1 cellular context compared by ENCODE assay signal in the genomic region with DNA sequence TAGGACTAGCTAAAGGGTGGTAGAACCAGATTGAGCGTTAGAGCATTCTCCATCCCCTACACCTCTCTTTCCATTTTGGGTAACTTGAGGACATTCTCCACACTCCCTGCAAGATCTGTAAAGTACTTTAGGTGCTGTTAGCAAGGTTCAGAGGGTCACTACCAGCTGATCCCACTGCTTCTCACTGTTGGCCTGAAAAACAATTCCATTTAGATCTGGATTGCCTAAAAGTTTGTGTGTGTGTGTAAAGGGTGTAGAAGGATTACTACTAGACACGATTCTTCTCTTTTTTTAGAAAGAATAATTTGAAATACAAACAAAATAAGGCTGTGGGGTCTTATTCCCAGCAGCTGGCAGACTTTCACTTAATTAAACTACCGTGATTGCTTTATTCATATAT.
TF ChIP-seq lines count a peak whose summit lies in the region.

No MANE protein-coding gene starts in this region.

TF ChIP-seq in GM23338, 12 proteins besides CTCF, POLR2A, EP300 and RAD21 (continued from another document):
- TF ChIP-seq, protein P1, sequence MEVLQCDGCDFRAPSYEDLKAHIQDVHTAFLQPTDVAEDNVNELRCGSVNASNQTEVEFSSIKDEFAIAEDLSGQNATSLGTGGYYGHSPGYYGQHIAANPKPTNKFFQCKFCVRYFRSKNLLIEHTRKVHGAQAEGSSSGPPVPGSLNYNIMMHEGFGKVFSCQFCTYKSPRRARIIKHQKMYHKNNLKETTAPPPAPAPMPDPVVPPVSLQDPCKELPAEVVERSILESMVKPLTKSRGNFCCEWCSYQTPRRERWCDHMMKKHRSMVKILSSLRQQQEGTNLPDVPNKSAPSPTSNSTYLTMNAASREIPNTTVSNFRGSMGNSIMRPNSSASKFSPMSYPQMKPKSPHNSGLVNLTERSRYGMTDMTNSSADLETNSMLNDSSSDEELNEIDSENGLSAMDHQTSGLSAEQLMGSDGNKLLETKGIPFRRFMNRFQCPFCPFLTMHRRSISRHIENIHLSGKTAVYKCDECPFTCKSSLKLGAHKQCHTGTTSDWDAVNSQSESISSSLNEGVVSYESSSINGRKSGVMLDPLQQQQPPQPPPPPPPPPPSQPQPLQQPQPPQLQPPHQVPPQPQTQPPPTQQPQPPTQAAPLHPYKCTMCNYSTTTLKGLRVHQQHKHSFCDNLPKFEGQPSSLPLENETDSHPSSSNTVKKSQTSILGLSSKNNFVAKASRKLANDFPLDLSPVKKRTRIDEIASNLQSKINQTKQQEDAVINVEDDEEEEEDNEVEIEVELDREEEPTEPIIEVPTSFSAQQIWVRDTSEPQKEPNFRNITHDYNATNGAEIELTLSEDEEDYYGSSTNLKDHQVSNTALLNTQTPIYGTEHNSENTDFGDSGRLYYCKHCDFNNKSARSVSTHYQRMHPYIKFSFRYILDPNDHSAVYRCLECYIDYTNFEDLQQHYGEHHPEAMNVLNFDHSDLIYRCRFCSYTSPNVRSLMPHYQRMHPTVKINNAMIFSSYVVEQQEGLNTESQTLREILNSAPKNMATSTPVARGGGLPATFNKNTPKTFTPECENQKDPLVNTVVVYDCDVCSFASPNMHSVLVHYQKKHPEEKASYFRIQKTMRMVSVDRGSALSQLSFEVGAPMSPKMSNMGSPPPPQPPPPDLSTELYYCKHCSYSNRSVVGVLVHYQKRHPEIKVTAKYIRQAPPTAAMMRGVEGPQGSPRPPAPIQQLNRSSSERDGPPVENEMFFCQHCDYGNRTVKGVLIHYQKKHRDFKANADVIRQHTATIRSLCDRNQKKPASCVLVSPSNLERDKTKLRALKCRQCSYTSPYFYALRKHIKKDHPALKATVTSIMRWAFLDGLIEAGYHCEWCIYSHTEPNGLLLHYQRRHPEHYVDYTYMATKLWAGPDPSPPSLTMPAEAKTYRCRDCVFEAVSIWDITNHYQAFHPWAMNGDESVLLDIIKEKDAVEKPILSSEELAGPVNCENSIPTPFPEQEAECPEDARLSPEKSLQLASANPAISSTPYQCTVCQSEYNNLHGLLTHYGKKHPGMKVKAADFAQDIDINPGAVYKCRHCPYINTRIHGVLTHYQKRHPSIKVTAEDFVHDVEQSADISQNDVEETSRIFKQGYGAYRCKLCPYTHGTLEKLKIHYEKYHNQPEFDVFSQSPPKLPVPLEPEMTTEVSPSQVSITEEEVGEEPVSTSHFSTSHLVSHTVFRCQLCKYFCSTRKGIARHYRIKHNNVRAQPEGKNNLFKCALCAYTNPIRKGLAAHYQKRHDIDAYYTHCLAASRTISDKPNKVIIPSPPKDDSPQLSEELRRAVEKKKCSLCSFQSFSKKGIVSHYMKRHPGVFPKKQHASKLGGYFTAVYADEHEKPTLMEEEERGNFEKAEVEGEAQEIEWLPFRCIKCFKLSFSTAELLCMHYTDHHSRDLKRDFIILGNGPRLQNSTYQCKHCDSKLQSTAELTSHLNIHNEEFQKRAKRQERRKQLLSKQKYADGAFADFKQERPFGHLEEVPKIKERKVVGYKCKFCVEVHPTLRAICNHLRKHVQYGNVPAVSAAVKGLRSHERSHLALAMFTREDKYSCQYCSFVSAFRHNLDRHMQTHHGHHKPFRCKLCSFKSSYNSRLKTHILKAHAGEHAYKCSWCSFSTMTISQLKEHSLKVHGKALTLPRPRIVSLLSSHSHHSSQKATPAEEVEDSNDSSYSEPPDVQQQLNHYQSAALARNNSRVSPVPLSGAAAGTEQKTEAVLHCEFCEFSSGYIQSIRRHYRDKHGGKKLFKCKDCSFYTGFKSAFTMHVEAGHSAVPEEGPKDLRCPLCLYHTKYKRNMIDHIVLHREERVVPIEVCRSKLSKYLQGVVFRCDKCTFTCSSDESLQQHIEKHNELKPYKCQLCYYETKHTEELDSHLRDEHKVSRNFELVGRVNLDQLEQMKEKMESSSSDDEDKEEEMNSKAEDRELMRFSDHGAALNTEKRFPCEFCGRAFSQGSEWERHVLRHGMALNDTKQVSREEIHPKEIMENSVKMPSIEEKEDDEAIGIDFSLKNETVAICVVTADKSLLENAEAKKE (CRISPR knock-in tag; IDR thresholded peaks at IDR 0.05): no peak
- TF ChIP-seq CREB1 (CRISPR knock-in tag; IDR thresholded peaks at IDR 0.05; ENCODE audit: low read depth) (no peak), JUNB (IDR thresholded peaks at IDR 0.05; ENCODE audit: unreplicated experiment) (no peak), EZH2phosphoT487 (IDR thresholded peaks at IDR 0.05; ENCODE audit: unreplicated experiment) (no peak)
- TF ChIP-seq, protein P2, sequence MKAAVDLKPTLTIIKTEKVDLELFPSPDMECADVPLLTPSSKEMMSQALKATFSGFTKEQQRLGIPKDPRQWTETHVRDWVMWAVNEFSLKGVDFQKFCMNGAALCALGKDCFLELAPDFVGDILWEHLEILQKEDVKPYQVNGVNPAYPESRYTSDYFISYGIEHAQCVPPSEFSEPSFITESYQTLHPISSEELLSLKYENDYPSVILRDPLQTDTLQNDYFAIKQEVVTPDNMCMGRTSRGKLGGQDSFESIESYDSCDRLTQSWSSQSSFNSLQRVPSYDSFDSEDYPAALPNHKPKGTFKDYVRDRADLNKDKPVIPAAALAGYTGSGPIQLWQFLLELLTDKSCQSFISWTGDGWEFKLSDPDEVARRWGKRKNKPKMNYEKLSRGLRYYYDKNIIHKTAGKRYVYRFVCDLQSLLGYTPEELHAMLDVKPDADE (IDR thresholded peaks at IDR 0.05): no peak
